In genomic region chr2:37554157-37554515, GRCh38 we compare ENCODE assay signal across 2 cellular contexts.
TF ChIP-seq lines count a peak whose summit lies in the region.

No MANE protein-coding gene starts in this region.

TF ChIP-seq in SK-N-SH treated with all-trans-retinoic acid at 6 μM for 48 hours, 23 proteins besides CTCF, POLR2A, EP300 and RAD21 (continued from another document):
- TF ChIP-seq CREB5 (CRISPR knock-in tag; IDR thresholded peaks at IDR 0.05; ENCODE audit: low read depth) (no peak), TCF4 (CRISPR knock-in tag; IDR thresholded peaks at IDR 0.05; ENCODE audit: borderline replicate concordance) (peak; percentile 96), ISL1 (CRISPR knock-in tag; IDR thresholded peaks at IDR 0.05) (peak; percentile 59; the same call in 1 of the 2 replicates), PATZ1 (CRISPR knock-in tag; IDR thresholded peaks at IDR 0.05; ENCODE audit: borderline replicate concordance) (no peak), CSRNP3 (CRISPR knock-in tag; IDR thresholded peaks at IDR 0.05) (peak; percentile 69; the same call in 1 of the 2 replicates), ZFP30 (CRISPR knock-in tag; IDR thresholded peaks at IDR 0.05) (no peak), BACH2 (CRISPR knock-in tag; IDR thresholded peaks at IDR 0.05; ENCODE audit: borderline replicate concordance) (no peak), TSHZ2 (CRISPR knock-in tag; IDR thresholded peaks at IDR 0.05) (peak; percentile 90; the same call in 1 of the 2 replicates), PPARA (CRISPR knock-in tag; IDR thresholded peaks at IDR 0.05; ENCODE audit: borderline replicate concordance) (peak; percentile 63; the same call in 1 of the 2 replicates), RARB (CRISPR knock-in tag; IDR thresholded peaks at IDR 0.05) (no peak), ZNF565 (CRISPR knock-in tag; conservative IDR thresholded peaks at IDR 0.05; ENCODE audit: low read depth) (peak; percentile 83; the same call in 1 of the 2 replicates), SNAI2 (CRISPR knock-in tag; IDR thresholded peaks at IDR 0.05) (peak; percentile 89), ZNF8 (CRISPR knock-in tag; IDR thresholded peaks at IDR 0.05) (peak; percentile 65), TOX (CRISPR knock-in tag; IDR thresholded peaks at IDR 0.05; ENCODE audit: borderline replicate concordance) (no peak), ZFP3 (CRISPR knock-in tag; IDR thresholded peaks at IDR 0.05) (no peak), ARNTL (CRISPR knock-in tag; IDR thresholded peaks at IDR 0.05; ENCODE audit: borderline replicate concordance, low read depth) (no peak; the same call in 1 of the 2 replicates)
TF ChIP-seq in SK-N-SH treated with all-trans-retinoic acid at 6 μM for 48 hours: peak in this region for 11.

TF ChIP-seq in K562, 482 proteins besides CTCF, POLR2A, EP300 and RAD21 (continued from another document):
- TF ChIP-seq STAT6 (CRISPR knock-in tag; IDR thresholded peaks at IDR 0.05), result no peak
- no peak for TF ChIP-seq ATF4 (CRISPR knock-in tag; IDR thresholded peaks at IDR 0.05)
- TF ChIP-seq MAFK (IDR thresholded peaks at IDR 0.05; ENCODE audit: low read length), result no peak
- TF ChIP-seq MLLT1 (IDR thresholded peaks at IDR 0.05), result no peak
- no peak for TF ChIP-seq MIER1 (IDR thresholded peaks at IDR 0.05; ENCODE audit: low read depth)
- no peak for TF ChIP-seq TAF7 (tag; IDR thresholded peaks at IDR 0.05)
- no peak for TF ChIP-seq SMAD2 (IDR thresholded peaks at IDR 0.05; ENCODE audit: low read depth, low read length)
- TF ChIP-seq ZNF217 (CRISPR knock-in tag; IDR thresholded peaks at IDR 0.05), result no peak
- TF ChIP-seq CBFA2T2 (conservative IDR thresholded peaks at IDR 0.05), result no peak
- TF ChIP-seq FUS (optimal IDR thresholded peaks at IDR 0.05; ENCODE audit: low read depth, low read length), result no peak
- TF ChIP-seq SRSF7 (optimal IDR thresholded peaks at IDR 0.05; ENCODE audit: low read depth, low read length), result no peak
